8 cellular contexts compared by ENCODE assay signal in the genomic region with DNA sequence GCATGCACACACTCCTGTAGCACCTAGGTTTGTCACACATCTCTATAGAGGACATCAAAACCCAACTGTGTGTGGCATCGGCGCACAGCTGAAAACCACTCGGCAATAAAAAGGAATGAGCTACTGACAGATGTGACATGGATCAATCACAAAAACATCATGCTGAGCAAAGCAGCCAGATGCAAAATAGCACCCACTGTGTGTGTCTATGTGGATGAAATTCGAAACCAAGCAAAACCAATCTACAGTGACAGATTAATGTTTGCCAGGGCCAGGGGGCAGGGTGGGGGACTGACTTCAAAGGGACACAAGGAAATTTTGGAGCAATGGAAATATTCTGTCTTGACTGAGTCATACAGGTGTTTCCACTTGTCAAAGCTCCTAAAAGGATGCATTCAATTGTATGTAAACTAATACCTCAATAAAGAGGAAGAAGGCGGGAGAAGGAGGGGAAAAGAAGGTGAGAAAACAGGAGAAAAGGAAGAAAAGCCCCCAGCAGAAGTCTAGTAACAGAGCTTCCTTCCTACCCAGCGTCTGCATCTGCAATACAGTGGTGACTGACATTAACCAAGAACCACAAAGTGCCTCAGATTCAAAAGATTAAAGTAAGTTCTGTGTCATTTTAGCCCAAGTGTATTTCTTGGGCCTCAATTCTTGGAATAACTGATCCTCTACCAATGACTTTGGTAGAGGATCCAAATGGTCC. TPM values are rescaled to one million over a fixed set of nuclear protein-coding genes. Genes with fewer than 3 reads are reported as not detected.
A peak's percentile ranks its signal among the peaks of the same experiment; 100 is the strongest.
DNase-seq lines count a peak whose midpoint lies in the region; ATAC-seq and TF ChIP-seq lines count a peak whose summit lies in the region.

No MANE protein-coding gene starts in this region.

- H3K27me3 Mint-ChIP-seq in activated T-cell treated with anti-CD3 and anti-CD28 coated beads, Interleukin-2, amount 50 U/mL, for 4 hours (ENCODE audit: low read depth) = no peaks in the 10 kb centered on the region
- H3K27me3 Mint-ChIP-seq in nephron progenitor cell (ENCODE audit: low read depth, poor library complexity) = no peaks in the 10 kb centered on the region

- 20% methylated on average over 5 of the region's 6 CpGs for WGBS in HUES64

- H3K4me1 Mint-ChIP-seq in activated T-cell treated with anti-CD3 and anti-CD28 coated beads, Interleukin-2, amount 50 U/mL, for 4 hours (ENCODE audit: low read depth) = peaks cover 66% of the 10 kb centered on the region
- H3K4me1 Mint-ChIP-seq in nephron progenitor cell = peaks cover 50% of the 10 kb centered on the region

- H3K4me3 ChIP-seq in HUES64 (ENCODE audit: low read length) = no peak overlapping the region

- H3K36me3 Mint-ChIP-seq in activated T-cell treated with anti-CD3 and anti-CD28 coated beads, Interleukin-2, amount 50 U/mL, for 4 hours (ENCODE audit: insufficient read depth) = peaks cover 17% of the 10 kb centered on the region
- H3K36me3 Mint-ChIP-seq in nephron progenitor cell (ENCODE audit: low read depth) = peaks cover 48% of the 10 kb centered on the region

- ATAC-seq in GM18870 (IDR thresholded peaks at IDR 0.05; ENCODE audit: unreplicated experiment) = peak; percentile 38
- peak; percentile 74 to 91 for ATAC-seq in activated T-cell treated with anti-CD3 and anti-CD28 coated beads, Interleukin-2, amount 50 U/mL, for 4 hours
- no peak for ATAC-seq in HG02884 (IDR thresholded peaks at IDR 0.05; ENCODE audit: unreplicated experiment)

- no peak for TF ChIP-seq CTCF in nephron progenitor cell (IDR thresholded peaks at IDR 0.05)
- TF ChIP-seq CTCF in RWPE1 (conservative IDR thresholded peaks at IDR 0.05; ENCODE audit: low read depth) = no peak

- H3K9me3 Mint-ChIP-seq in activated T-cell treated with anti-CD3 and anti-CD28 coated beads, Interleukin-2, amount 50 U/mL, for 4 hours = no peaks in the 10 kb centered on the region
- peaks cover 18% of the 10 kb centered on the region for H3K9me3 Mint-ChIP-seq in nephron progenitor cell

- no peak overlapping the region for H3K9ac ChIP-seq in HUES64 (ENCODE audit: low read depth, low read length)

- H3K27ac Mint-ChIP-seq in nephron progenitor cell = peak overlapping the region; percentile 41

- CTCF ChIA-PET in RWPE1 (lab: Yijun Ruan, JAX) = no interaction called here

- H3K36me3 ChIP-seq in HUES64 (ENCODE audit: insufficient read depth, low read length) = peaks cover 7% of the 10 kb centered on the region; the same call in 1 of the 2 replicates

- DNase-seq in activated T-cell treated with anti-CD3 and anti-CD28 coated beads, Interleukin-2, amount 50 U/mL, for 4 hours = no peak
- DNase-seq in nephron progenitor cell (peak; percentile 53), RWPE1 (ENCODE audit: low spot score) (no peak), activated gamma-delta T cell (lab: John Stamatoyannopoulos, UW) (no peak)
- no peak for DNase-seq in activated CD4-positive, CD25-positive, alpha-beta regulatory T cell (lab: John Stamatoyannopoulos, UW)

- POLR2A ChIA-PET in RWPE1 (lab: Yijun Ruan, JAX; ENCODE audit: low non-redundant PET) = no interaction called here

- H3K27ac ChIP-seq in HUES64 (ENCODE audit: low read depth, low read length) = peak overlapping the region; percentile 63; the same call in 1 of the 2 replicates
- no peak overlapping the region for H3K27ac ChIP-seq in RWPE1

- H3K9me3 ChIP-seq in HUES64 (ENCODE audit: insufficient read depth, low read depth, low read length) = no peaks in the 10 kb centered on the region

- H3K27me3 ChIP-seq in HUES64 (ENCODE audit: insufficient read depth, low read length) = no peaks in the 10 kb centered on the region

- H3K4me1 ChIP-seq in HUES64 (ENCODE audit: insufficient read depth, low read length) = peaks cover 55% of the 10 kb centered on the region

- H3K4me3 Mint-ChIP-seq in activated T-cell treated with anti-CD3 and anti-CD28 coated beads, Interleukin-2, amount 50 U/mL, for 4 hours = peak overlapping the region; percentile 51
- peak overlapping the region; percentile 52 for H3K4me3 Mint-ChIP-seq in nephron progenitor cell

RNA-seq across cellular contexts. Expression of a gene that starts 49.8 kb away (rescaled TPM):
- 47.2 TPM for polyA plus RNA-seq in HUES64 (2013, experiment 1 of 2)
- polyA plus RNA-seq in HUES64 (2013, experiment 2 of 2) = 46.5 TPM
- 10 to 100 TPM; 24.5 to 30.2 (median 28.1) TPM for total RNA-seq in activated T-cell treated with anti-CD3 and anti-CD28 coated beads, Interleukin-2, amount 50 U/mL, for 4 hours
